In the genomic region with DNA sequence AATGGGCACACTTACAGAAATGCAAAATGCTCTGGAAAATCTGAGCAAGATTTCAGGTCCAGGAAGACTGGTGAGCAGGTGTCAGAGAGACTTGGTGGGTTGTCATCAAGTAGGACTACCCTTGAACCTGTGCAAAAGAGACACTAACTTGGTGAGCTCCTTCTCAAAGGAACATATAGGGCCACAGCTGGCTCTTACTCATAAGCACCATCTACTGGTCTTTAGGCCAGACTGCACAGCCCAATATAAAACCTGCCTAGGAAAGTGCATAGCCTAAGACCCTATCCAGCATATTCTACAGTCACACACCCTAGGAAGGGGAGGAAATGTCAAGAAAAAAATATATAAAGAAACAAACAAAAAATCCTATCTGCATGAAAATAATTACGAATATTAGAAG, we compare ENCODE assay signal across 8 cellular contexts. TPM values are rescaled to one million over a fixed set of nuclear protein-coding genes. Genes with fewer than 3 reads are reported as not detected.
A peak's percentile ranks its signal among the peaks of the same experiment; 100 is the strongest.
DNase-seq lines count a peak whose midpoint lies in the region; ATAC-seq and TF ChIP-seq lines count a peak whose summit lies in the region.

No MANE protein-coding gene starts in this region.

- H3K4me1 ChIP-seq in NT2/D1 (ENCODE audit: insufficient read depth, insufficient read length), result no peaks in the 10 kb centered on the region

- peak; percentile 12 for DNase-seq in 8988T
- DNase-seq in GM10266 (ENCODE audit: extremely low spot score), result peak; percentile 19
- DNase-seq in NT2/D1 (ENCODE audit: low read depth, low spot score), result peak; percentile 39
- DNase-seq in epithelial cell of prostate (ENCODE audit: low read depth, low spot score), result peak; percentile 12
- DNase-seq in progenitor cell of endocrine pancreas (ENCODE audit: low spot score, unreplicated experiment), result no peak
- DNase-seq in T-helper 17 cell, result no peak
- DNase-seq in cardiac septum (ENCODE audit: low spot score), result no peak

- H3K4me3 Mint-ChIP-seq in progenitor cell of endocrine pancreas (ENCODE audit: low read depth) (no peak overlapping the region), T-helper 17 cell (no peak overlapping the region)

- peak; percentile 64 for ATAC-seq in HG02763 (IDR thresholded peaks at IDR 0.05; ENCODE audit: unreplicated experiment)
- no peak for ATAC-seq in T-helper 17 cell

- H3K27me3 Mint-ChIP-seq in progenitor cell of endocrine pancreas (no peaks in the 10 kb centered on the region), T-helper 17 cell (peaks cover 44% of the 10 kb centered on the region)

- H3K4me1 Mint-ChIP-seq in progenitor cell of endocrine pancreas (ENCODE audit: low read depth) (peaks cover 2% of the 10 kb centered on the region), T-helper 17 cell (peaks cover 4% of the 10 kb centered on the region)

- intact Hi-C loops in cardiac septum (cut with DNase I), result no loop called here

- H3K9me3 ChIP-seq in NT2/D1 (ENCODE audit: insufficient read depth, low read length), result no peaks in the 10 kb centered on the region
- no peaks in the 10 kb centered on the region for H3K9me3 ChIP-seq in T-helper 17 cell (ENCODE audit: control insufficient read depth, low read length, poor library complexity, severe bottlenecking)

- no peaks in the 10 kb centered on the region for H3K27me3 ChIP-seq in NT2/D1 (ENCODE audit: insufficient read depth, insufficient read length)

- TF ChIP-seq CTCF in GM10266 (IDR thresholded peaks at IDR 0.05; ENCODE audit: control insufficient read depth, insufficient read depth, low read depth, missing control alignments), result peak; percentile 57
- peak; percentile 72 for TF ChIP-seq CTCF in progenitor cell of endocrine pancreas (IDR thresholded peaks at IDR 0.05; ENCODE audit: unreplicated experiment)

- H3K9me3 Mint-ChIP-seq in progenitor cell of endocrine pancreas (ENCODE audit: low read depth), result peaks cover 8% of the 10 kb centered on the region

- no peak overlapping the region for H3K27ac Mint-ChIP-seq in progenitor cell of endocrine pancreas
- H3K27ac Mint-ChIP-seq in T-helper 17 cell, result no peak overlapping the region

- H3K36me3 ChIP-seq in NT2/D1 (ENCODE audit: insufficient read depth, insufficient read length, low read length), result no peaks in the 10 kb centered on the region

- H3K9ac ChIP-seq in NT2/D1 (ENCODE audit: insufficient read length, low read depth), result no peak overlapping the region

- H3K27ac ChIP-seq in epithelial cell of prostate, result no peak overlapping the region

- no peak overlapping the region for H3K4me3 ChIP-seq in NT2/D1 (ENCODE audit: insufficient read length, low read depth)

- H3K36me3 Mint-ChIP-seq in progenitor cell of endocrine pancreas (ENCODE audit: insufficient read depth) (no peaks in the 10 kb centered on the region), T-helper 17 cell (ENCODE audit: low read depth) (no peaks in the 10 kb centered on the region)

RNA-seq across cellular contexts. Expression of a gene that starts 18.2 kb away (rescaled TPM):
- total RNA-seq in progenitor cell of endocrine pancreas (not detected in 2 replicates), T-helper 17 cell (not detected), cardiac septum (not detected)

RNA-seq across cellular contexts. Expression of a gene that starts 57.5 kb away (rescaled TPM):
- total RNA-seq in progenitor cell of endocrine pancreas (not detected in 2 replicates), T-helper 17 cell (not detected), cardiac septum (not detected)

Comparison
In these comparisons a context has a peak if more than half of its experiments do, and no peak if none do; other contexts are left out.
1. DNase-seq: peak in 8988T (single experiment), GM10266 (single experiment), NT2/D1 (single experiment) and epithelial cell of prostate (single experiment); none in progenitor cell of endocrine pancreas (single experiment), T-helper 17 cell (0 of 3) and cardiac septum (single experiment).